Comparison of ENCODE assay signal across 10 cellular contexts in genomic region chr10:72277340-72277995, GRCh38. TPM values are rescaled to one million over a fixed set of nuclear protein-coding genes. Genes with fewer than 3 reads are reported as not detected.
DNase-seq lines count a peak whose midpoint lies in the region; ATAC-seq, FAIRE-seq and TF ChIP-seq lines count a peak whose summit lies in the region.
"Had no signal": no experiment of that assay in that cellular context is flagged by ENCODE, and none has a peak within 500 bp of the region (broad histone marks: within the 10 kb centered on the region; RNA-seq: fewer than 3 reads in every experiment).

No MANE protein-coding gene starts in this region.

- TF ChIP-seq EP300 in sigmoid colon (IDR thresholded peaks at IDR 0.05): no peak

- H3K27ac ChIP-seq in SU-DHL-6 (ENCODE audit: low read depth, low read length): peak overlapping the region; percentile 50; the same call in 1 of the 2 replicates
- H3K27ac ChIP-seq in esophagus squamous epithelium: peak overlapping the region; percentile 96 to 100 (median 98)
- H3K27ac ChIP-seq in sigmoid colon: peak overlapping the region; percentile 96 to 99 (median 97)

- TF ChIP-seq POLR2A in esophagus squamous epithelium (IDR thresholded peaks at IDR 0.05): no peak
- no peak for TF ChIP-seq POLR2A in sigmoid colon (IDR thresholded peaks at IDR 0.05)
- TF ChIP-seq POLR2A in H54 (IDR thresholded peaks at IDR 0.05; ENCODE audit: low read depth, low read length): no peak

- no peak overlapping the region for H3K4me2 ChIP-seq in SU-DHL-6 (ENCODE audit: low read depth, low read length, poor library complexity, severe bottlenecking)

- intact Hi-C loops in Calu3 (cut with micrococcal nuclease; ENCODE audit: unreplicated experiment): loop anchor here (2.0 kb wide), 1 partner anchor 17 kb away; no protein-coding TSS in a partner anchor
- intact Hi-C loops in esophagus squamous epithelium (cut with DNase I): loop anchor here (2.0 kb wide), 1 partner anchor 59 kb away; no protein-coding TSS in a partner anchor
- intact Hi-C loops in sigmoid colon (cut with DNase I): no loop called here

- 48 to 69% methylated on average over 2 to 3 of the region's 5 CpGs for WGBS in esophagus squamous epithelium, 2 donors
- 72 to 88% methylated on average over 5 of the region's 5 CpGs for WGBS in sigmoid colon, 2 donors

- H3K9ac ChIP-seq in SU-DHL-6 (ENCODE audit: low read length): no peak overlapping the region

- H3K9me3 Mint-ChIP-seq in Calu3 (ENCODE audit: low read depth, unreplicated experiment): no peaks in the 10 kb centered on the region

- ATAC-seq in GM19467 (IDR thresholded peaks at IDR 0.05; ENCODE audit: unreplicated experiment): no peak

- CTCF ChIA-PET in Calu3 (lab: Charles Lee): interaction anchor here (1.0 to 3.5 kb wide), 8 partner anchors 13 to 54 kb away, joined by 3 to 14 read pairs (median 9); no protein-coding TSS in a partner anchor

- H3K27ac Mint-ChIP-seq in Calu3 (ENCODE audit: unreplicated experiment): peak overlapping the region; percentile 99

- peaks cover 59% of the 10 kb centered on the region for H3K36me3 Mint-ChIP-seq in Calu3 (ENCODE audit: insufficient read depth, unreplicated experiment)

- H4K20me1 ChIP-seq in SU-DHL-6 (ENCODE audit: low read depth, low read length): no peaks in the 10 kb centered on the region

- TF ChIP-seq CTCF in Calu3 (IDR thresholded peaks at IDR 0.05; ENCODE audit: unreplicated experiment): no peak
- no peak for TF ChIP-seq CTCF in SU-DHL-6 (IDR thresholded peaks at IDR 0.05; ENCODE audit: insufficient read depth, low read length, poor library complexity, severe bottlenecking)
- TF ChIP-seq CTCF in esophagus squamous epithelium (IDR thresholded peaks at IDR 0.05): no peak
- no peak for TF ChIP-seq CTCF in sigmoid colon (IDR thresholded peaks at IDR 0.05)
- no peak for TF ChIP-seq CTCF in D721Med (IDR thresholded peaks at IDR 0.05; ENCODE audit: insufficient read depth, missing control alignments)

- no peak for DNase-seq in Calu3
- no peak for DNase-seq in esophagus squamous epithelium (lab: John Stamatoyannopoulos, UW)
- DNase-seq in sigmoid colon: no peak
- no peak for DNase-seq in H54 (ENCODE audit: insufficient read length, low spot score)
- DNase-seq in D721Med (ENCODE audit: insufficient read length, low spot score): no peak
- no peak for DNase-seq in GOT3 (lab: John Stamatoyannopoulos, UW)
- DNase-seq: NCI-H146, uterus had no signal

- H3K4me1 ChIP-seq in esophagus squamous epithelium: peaks cover 7 to 35% (median 20%) of the 10 kb centered on the region in 3 donors
- peaks cover 0 to 28% (median 24%) of the 10 kb centered on the region in 4 donors for H3K4me1 ChIP-seq in sigmoid colon

- H3K27me3 ChIP-seq in SU-DHL-6 (ENCODE audit: low read length): no peaks in the 10 kb centered on the region
- H3K27me3 ChIP-seq in esophagus squamous epithelium: no peaks in the 10 kb centered on the region
- no peaks in the 10 kb centered on the region for H3K27me3 ChIP-seq in sigmoid colon
- H3K27me3 ChIP-seq: uterus had no signal

- FAIRE-seq in H54 (lab: Jason Lieb, UNC): no peak
- FAIRE-seq in D721Med (lab: Jason Lieb, UNC): no peak

- peaks cover 30% of the 10 kb centered on the region for H3F3A ChIP-seq in SU-DHL-6 (ENCODE audit: insufficient read depth)

- H3K4me1 Mint-ChIP-seq in Calu3 (ENCODE audit: low read depth, unreplicated experiment): peaks cover 43% of the 10 kb centered on the region

- H3K79me2 ChIP-seq in SU-DHL-6 (ENCODE audit: insufficient read depth, low read length): no peaks in the 10 kb centered on the region; the same call in 1 of the 2 replicates

- H3K4me3 ChIP-seq in SU-DHL-6 (ENCODE audit: insufficient read depth, low read length, poor library complexity, severe bottlenecking) (no peak overlapping the region), esophagus squamous epithelium (no peak overlapping the region), sigmoid colon (no peak overlapping the region)
- H3K4me3 ChIP-seq: uterus had no signal

- no peaks in the 10 kb centered on the region for H3K9me3 ChIP-seq in SU-DHL-6 (ENCODE audit: insufficient read depth, low read length)
- H3K9me3 ChIP-seq in esophagus squamous epithelium: no peaks in the 10 kb centered on the region
- no peaks in the 10 kb centered on the region for H3K9me3 ChIP-seq in sigmoid colon
- H3K9me3 ChIP-seq: uterus had no signal

- H3K9me2 ChIP-seq in SU-DHL-6 (replicated peaks; ENCODE audit: insufficient read depth, low read length): no peaks in the 10 kb centered on the region

- peak overlapping the region; percentile 95 for H3K4me3 Mint-ChIP-seq in Calu3 (ENCODE audit: low read depth, unreplicated experiment)

- no peaks in the 10 kb centered on the region for H3K27me3 Mint-ChIP-seq in Calu3 (ENCODE audit: unreplicated experiment)

- H2AFZ ChIP-seq in SU-DHL-6 (ENCODE audit: low read depth, low read length, severe bottlenecking): no peak overlapping the region

- BruUV-seq in Calu3 (replicated peaks; lab: Mats Ljungman, UMichigan): no TSS peak

- H3K36me3 ChIP-seq in SU-DHL-6 (ENCODE audit: low read length) (peaks cover 6% of the 10 kb centered on the region), esophagus squamous epithelium (peaks cover 0 to 23% (median 20%) of the 10 kb centered on the region in 3 donors), sigmoid colon (peaks cover 9 to 23% (median 15%) of the 10 kb centered on the region in 4 donors)
- H3K36me3 ChIP-seq: uterus had no signal

RNA-seq across cellular contexts. Expression of gene DDIT4, which starts 3.7 kb away (rescaled TPM):
- total RNA-seq in Calu3 (2022) (294 and 326 TPM in 2 replicates), esophagus squamous epithelium (100 to 1,000 TPM in 3 of 4 donors, 10 to 100 TPM in 1; 49.4 to 384 (median 138) TPM), sigmoid colon (100 to 1,000 TPM in 2 of 4 donors, 10 to 100 TPM in 2; 77.2 to 202 (median 133) TPM)
- 100 to 1,000 TPM in 1 of 3 donors, 10 to 100 TPM in 2; 71.5 to 413 (median 85.3) TPM for polyA plus RNA-seq in sigmoid colon
